Comparison of ENCODE assay signal across 24 cellular contexts in the genomic region with DNA sequence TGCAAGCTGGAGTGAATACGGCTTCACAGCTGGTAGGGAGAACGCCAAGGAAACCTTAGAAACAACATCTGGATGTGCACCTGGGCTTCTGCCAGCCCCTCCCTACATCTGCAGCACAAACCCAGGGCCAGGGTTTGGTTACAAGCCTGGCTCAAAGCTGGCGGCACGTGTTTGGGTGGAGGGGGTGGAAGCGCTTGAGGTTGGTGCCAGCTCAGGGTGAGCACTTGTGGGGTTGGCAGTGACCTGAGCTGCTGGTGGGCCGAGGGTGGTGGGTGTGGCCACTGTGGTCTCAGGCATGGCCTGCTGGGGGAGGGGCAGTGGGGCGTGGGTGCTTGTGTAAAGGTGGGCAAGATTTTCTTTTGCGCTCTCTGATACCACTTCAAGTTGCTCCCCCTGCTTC. TPM values are rescaled to one million over a fixed set of nuclear protein-coding genes. Genes with fewer than 3 reads are reported as not detected.
A peak's percentile ranks its signal among the peaks of the same experiment; 100 is the strongest.
DNase-seq lines count a peak whose midpoint lies in the region; ATAC-seq and TF ChIP-seq lines count a peak whose summit lies in the region.
"Had no signal": no experiment of that assay in that cellular context is flagged by ENCODE, and none has a peak within 500 bp of the region (broad histone marks: within the 10 kb centered on the region; RNA-seq: fewer than 3 reads in every experiment).

No MANE protein-coding gene starts in this region.

- H3K14ac ChIP-seq in IMR-90 (replicated peaks; ENCODE audit: low read depth, low read length) (no peak overlapping the region), neuronal stem cell (ENCODE audit: low read length) (peak overlapping the region; percentile 38)

- H2BK5ac ChIP-seq in IMR-90 (ENCODE audit: low read depth, low read length, poor library complexity, severe bottlenecking) (no peak overlapping the region), neuronal stem cell (ENCODE audit: low read length) (no peak overlapping the region)

- dilution Hi-C loops in IMR-90 (cut with HindIII; ENCODE audit: low sequenced_read_pairs, unreplicated experiment) = no loop called here

- H3K9me1 ChIP-seq in IMR-90 (ENCODE audit: insufficient read depth, low read length) = peaks cover 5% of the 10 kb centered on the region

- no peak overlapping the region for H2BK15ac ChIP-seq in IMR-90 (ENCODE audit: low read depth, low read length)
- no peak overlapping the region for H2BK15ac ChIP-seq in neuronal stem cell (ENCODE audit: low read length)

- no peak overlapping the region for H2BK120ac ChIP-seq in IMR-90 (ENCODE audit: low read depth, low read length)
- H2BK120ac ChIP-seq in neuronal stem cell (ENCODE audit: low read depth, low read length) = no peak overlapping the region

- no peak overlapping the region for H2BK20ac ChIP-seq in IMR-90 (ENCODE audit: low read depth, low read length)

- H3K56ac ChIP-seq in IMR-90 (ENCODE audit: extremely low read depth, insufficient read depth, low read length) = no peak overlapping the region

- peak overlapping the region; percentile 61 for H2AK9ac ChIP-seq in IMR-90 (replicated peaks; ENCODE audit: low read depth, low read length, poor library complexity)

- H3K9ac ChIP-seq in IMR-90 (ENCODE audit: low read depth, low read length) = no peak overlapping the region
- no peak overlapping the region for H3K9ac ChIP-seq in neuronal stem cell (ENCODE audit: low read depth, low read length, poor library complexity)
- no peak overlapping the region for H3K9ac ChIP-seq in PC-3 (ENCODE audit: low read length)

- H4K20me1 ChIP-seq in IMR-90 (ENCODE audit: insufficient read depth, low read length) (peaks cover 30% of the 10 kb centered on the region), PC-3 (ENCODE audit: low read length) (no peaks in the 10 kb centered on the region)

- no peaks in the 10 kb centered on the region; the same call in 1 of the 2 replicates for H3K27me3 ChIP-seq in IMR-90 (ENCODE audit: control insufficient read depth, insufficient read depth, low read length)
- no peaks in the 10 kb centered on the region for H3K27me3 ChIP-seq in neuronal stem cell (ENCODE audit: control insufficient read depth in 3 of 3, insufficient read depth in 3 of 3, low read depth in 1 of 3, low read length in 3 of 3)
- no peaks in the 10 kb centered on the region for H3K27me3 ChIP-seq in PC-3 (ENCODE audit: low read length)
- H3K27me3 ChIP-seq: Peyer's patch, testis had no signal

- no peak overlapping the region for H3K4ac ChIP-seq in IMR-90 (ENCODE audit: low read depth, low read length)
- H3K4ac ChIP-seq in neuronal stem cell (ENCODE audit: low read length) = no peak overlapping the region

- no peak overlapping the region for H2BK12ac ChIP-seq in neuronal stem cell (ENCODE audit: low read length)

- no peaks in the 10 kb centered on the region for H3K27me3 Mint-ChIP-seq in T-cell
- no peaks in the 10 kb centered on the region for H3K27me3 Mint-ChIP-seq in MCF 10A (ENCODE audit: insufficient read depth, unreplicated experiment)
- H3K27me3 Mint-ChIP-seq: activated CD4-positive, alpha-beta T cell treated with anti-CD3 and anti-CD28 coated beads, Interleukin-2, amount 10 ng/mL, durations not matched to agents 24 days and 14 days had no signal

- BruUV-seq in IMR-90 (replicated peaks; lab: Mats Ljungman, UMichigan) (no TSS peak), PC-3 (replicated peaks; lab: Mats Ljungman, UMichigan) (no TSS peak), MCF 10A (replicated peaks; lab: Mats Ljungman, UMichigan) (no TSS peak)

- POLR2A ChIA-PET in IMR-90 (lab: Charles Lee; ENCODE audit: unreplicated experiment) (no interaction called here), T-cell (lab: Charles Lee) (no interaction called here), PC-3 (lab: Charles Lee; ENCODE audit: unreplicated experiment) (no interaction called here), MCF 10A (lab: Yijun Ruan, JAX) (interaction anchor here (1.0 to 1.1 kb wide), 2 partner anchors 12 to 15 kb away, joined by 5 read pairs; a partner anchor contains a TSS)

- no peaks in the 10 kb centered on the region for H3F3A ChIP-seq in PC-3 (ENCODE audit: low read length, unreplicated experiment)

- ATAC-seq in IMR-90 (ENCODE audit: low read depth) (no peak), T-cell (replicated peaks in 1 of 4) (no peak), GM21737 (IDR thresholded peaks at IDR 0.05; ENCODE audit: unreplicated experiment) (no peak), PC-3 (no peak)
- ATAC-seq: activated T-cell treated with anti-CD3 and anti-CD28 coated beads, Interleukin-2, amount 50 U/mL, for 72 hours had no signal

- peaks cover 4 to 40% of the 10 kb centered on the region in 2 experiments; a peak in 2 of 4 replicates for H3K79me1 ChIP-seq in IMR-90 (ENCODE audit: low read depth in 1 of 2, low read length in 2 of 2)
- H3K79me1 ChIP-seq in neuronal stem cell (ENCODE audit: low read depth, low read length) = peaks cover 1% of the 10 kb centered on the region

- TF ChIP-seq CTCF in IMR-90 (conservative IDR thresholded peaks at IDR 0.05; ENCODE audit: low read depth, low read length) (no peak), PC-3 (conservative IDR thresholded peaks at IDR 0.05; ENCODE audit: low read depth, low read length) (no peak), MCF 10A (IDR thresholded peaks at IDR 0.05; ENCODE audit: unreplicated experiment) (no peak)

- H3K4me3 ChIP-seq in IMR-90 (ENCODE audit: insufficient read depth, low read depth, low read length) (no peak overlapping the region), neuronal stem cell (ENCODE audit: low read length in 2 of 2) (no peak overlapping the region), PC-3 (ENCODE audit: low read length) (no peak overlapping the region)
- H3K4me3 ChIP-seq: Peyer's patch, SK-N-MC, testis had no signal

- no peaks in the 10 kb centered on the region for H3K9me3 ChIP-seq in IMR-90 (ENCODE audit: control insufficient read depth, insufficient read depth, low read length)
- H3K9me3 ChIP-seq in neuronal stem cell (replicated peaks in 1 of 2; ENCODE audit: control insufficient read depth in 2 of 2, insufficient read depth in 1 of 2, low read depth in 1 of 2, low read length in 2 of 2) = no peaks in the 10 kb centered on the region
- no peaks in the 10 kb centered on the region for H3K9me3 ChIP-seq in PC-3 (ENCODE audit: low read length)
- H3K9me3 ChIP-seq: Peyer's patch, testis had no signal

- no peak overlapping the region for H3K4me2 ChIP-seq in IMR-90 (ENCODE audit: low read depth, low read length)
- H3K4me2 ChIP-seq in neuronal stem cell (ENCODE audit: insufficient read depth, low read length, poor library complexity, severe bottlenecking) = no peak overlapping the region
- no peak overlapping the region for H3K4me2 ChIP-seq in PC-3 (ENCODE audit: low read length)

- H4K91ac ChIP-seq in IMR-90 (ENCODE audit: insufficient read depth, low read depth, low read length) = no peak overlapping the region
- no peak overlapping the region for H4K91ac ChIP-seq in neuronal stem cell (ENCODE audit: low read depth, low read length, poor library complexity)

- H3K9me2 ChIP-seq in PC-3 (replicated peaks; ENCODE audit: low read length) = no peaks in the 10 kb centered on the region

- no peak overlapping the region for H3K18ac ChIP-seq in IMR-90 (ENCODE audit: low read depth, low read length)
- H3K18ac ChIP-seq in neuronal stem cell (ENCODE audit: low read length) = no peak overlapping the region

- H4K5ac ChIP-seq in IMR-90 (ENCODE audit: low read depth, low read length) = no peak overlapping the region

- intact Hi-C loops in IMR-90 (cut with micrococcal nuclease) = no loop called here
- intact Hi-C loops in PC-3 (cut with micrococcal nuclease) = no loop called here
- intact Hi-C loops in MCF 10A (cut with micrococcal nuclease) = no loop called here

- peaks cover 69 to 83% (median 75%) of the 10 kb centered on the region in 3 donors for H3K4me1 Mint-ChIP-seq in T-cell
- peaks cover 5% of the 10 kb centered on the region for H3K4me1 Mint-ChIP-seq in MCF 10A (ENCODE audit: insufficient read depth, unreplicated experiment)

- H2AFZ ChIP-seq in IMR-90 (replicated peaks; ENCODE audit: low read length, poor library complexity) (no peak overlapping the region), neuronal stem cell (ENCODE audit: low read length) (no peak overlapping the region), PC-3 (ENCODE audit: low read length) (no peak overlapping the region)

- H4K8ac ChIP-seq in IMR-90 (ENCODE audit: low read depth in 2 of 2, low read length in 2 of 2) = no peak overlapping the region
- no peak overlapping the region for H4K8ac ChIP-seq in neuronal stem cell (ENCODE audit: low read depth, low read length)

- peaks cover 4% of the 10 kb centered on the region; the same call in 1 of the 2 replicates for H3K4me1 ChIP-seq in IMR-90 (ENCODE audit: control insufficient read depth, insufficient read depth, low read length)
- no peaks in the 10 kb centered on the region for H3K4me1 ChIP-seq in neuronal stem cell (ENCODE audit: control insufficient read depth in 2 of 2, insufficient read depth in 1 of 2, low read depth in 1 of 2, low read length in 2 of 2)
- H3K4me1 ChIP-seq in PC-3 (ENCODE audit: insufficient read depth, low read length) = peaks cover 4% of the 10 kb centered on the region; the same call in 1 of the 2 replicates
- H3K4me1 ChIP-seq: testis had no signal

- H3K4me3 Mint-ChIP-seq in T-cell = peak overlapping the region in 1 of 3 donors; percentile 27
- H3K4me3 Mint-ChIP-seq in MCF 10A (ENCODE audit: unreplicated experiment) = no peak overlapping the region
- H3K4me3 Mint-ChIP-seq: activated CD4-positive, alpha-beta T cell treated with anti-CD3 and anti-CD28 coated beads, Interleukin-2, amount 10 ng/mL, durations not matched to agents 24 days and 14 days; activated T-cell treated with anti-CD3 and anti-CD28 coated beads, Interleukin-2, amount 50 U/mL, for 72 hours; nephron progenitor cell had no signal

- no peak overlapping the region for H3K23ac ChIP-seq in IMR-90 (ENCODE audit: low read depth, low read length)
- H3K23ac ChIP-seq in neuronal stem cell (ENCODE audit: low read depth, low read length, poor library complexity) = no peak overlapping the region

- no peak for TF ChIP-seq RAD21 in IMR-90 (IDR thresholded peaks at IDR 0.05; ENCODE audit: low read length)

- CTCF ChIA-PET in IMR-90 (lab: Yijun Ruan, JAX) (no interaction called here), T-cell (lab: Charles Lee) (interaction anchor here (1.1 to 1.2 kb wide), 2 partner anchors 15 to 17 kb away, joined by 3 to 5 read pairs; no protein-coding TSS in a partner anchor), PC-3 (lab: Charles Lee) (no interaction called here), MCF 10A (lab: Yijun Ruan, JAX) (interaction anchor here (0.6 to 1.4 kb wide), 4 partner anchors 9 to 79 kb away, joined by 3 to 5 read pairs (median 4); no protein-coding TSS in a partner anchor)

- H2AK5ac ChIP-seq in IMR-90 (ENCODE audit: low read depth, low read length) = no peak overlapping the region
- H2AK5ac ChIP-seq in neuronal stem cell (ENCODE audit: low read depth, low read length) = no peak overlapping the region

- H3K27ac ChIP-seq in IMR-90 (ENCODE audit: insufficient read depth, low read length) (no peak overlapping the region), neuronal stem cell (replicated peaks; ENCODE audit: low read length) (no peak overlapping the region), PC-3 (ENCODE audit: low read length) (no peak overlapping the region)
- H3K27ac ChIP-seq: testis had no signal

- peak overlapping the region; percentile 77 to 83 for H3K27ac Mint-ChIP-seq in T-cell
- no peak overlapping the region for H3K27ac Mint-ChIP-seq in MCF 10A (ENCODE audit: low read depth, unreplicated experiment)
- H3K27ac Mint-ChIP-seq: activated CD4-positive, alpha-beta T cell treated with anti-CD3 and anti-CD28 coated beads, Interleukin-2, amount 10 ng/mL, durations not matched to agents 24 days and 14 days; activated T-cell treated with anti-CD3 and anti-CD28 coated beads, Interleukin-2, amount 50 U/mL, for 72 hours; nephron progenitor cell had no signal

- H3K36me3 ChIP-seq in IMR-90 (ENCODE audit: control insufficient read depth, insufficient read depth, low read length) (no peaks in the 10 kb centered on the region), neuronal stem cell (replicated peaks in 1 of 2; ENCODE audit: control insufficient read depth in 2 of 2, insufficient read depth in 2 of 2, low read length in 2 of 2) (no peaks in the 10 kb centered on the region), PC-3 (ENCODE audit: low read depth, low read length) (no peaks in the 10 kb centered on the region)
- H3K36me3 ChIP-seq: Peyer's patch had no signal

- DNase-seq in DMS79 treated with DMSO at 0.1 percent for 48 hours (lab: John Stamatoyannopoulos, UW) (peak; percentile 50), DMS79 (lab: John Stamatoyannopoulos, UW) (no peak), IMR-90 (no peak), T-cell (no peak), neuronal stem cell (ENCODE audit: low spot score) (no peak), PC-3 (no peak), MCF 10A (ENCODE audit: unreplicated experiment) (no peak)
- DNase-seq: activated CD4-positive, alpha-beta T cell treated with anti-CD3 and anti-CD28 coated beads, Interleukin-2, amount 10 ng/mL, durations not matched to agents 24 days and 14 days; activated T-cell treated with anti-CD3 and anti-CD28 coated beads, Interleukin-2, amount 50 U/mL, for 72 hours; foreskin fibroblast; H7; hypothalamus; kidney; mesenchymal stem cell; NCI-H1048; NCI-H2081 treated with DMSO at 0.1 percent for 48 hours; NCI-H774; nephron progenitor cell; Peyer's patch; small intestine; stimulated activated CD4-positive, alpha-beta T cell treated with anti-CD3 and anti-CD28 coated beads, Interleukin-4, amount 100 ng/mL, for 24 hours; testis had no signal

- H3K79me2 ChIP-seq in PC-3 (ENCODE audit: low read length) = peaks cover 16% of the 10 kb centered on the region

- H3K9me3 Mint-ChIP-seq in T-cell (no peaks in the 10 kb centered on the region), MCF 10A (ENCODE audit: unreplicated experiment) (no peaks in the 10 kb centered on the region)
- H3K9me3 Mint-ChIP-seq: activated CD4-positive, alpha-beta T cell treated with anti-CD3 and anti-CD28 coated beads, Interleukin-2, amount 10 ng/mL, durations not matched to agents 24 days and 14 days; activated T-cell treated with anti-CD3 and anti-CD28 coated beads, Interleukin-2, amount 50 U/mL, for 72 hours had no signal

- in situ Hi-C loops in IMR-90 (cut with MboI; ENCODE audit: low sequenced_read_pairs) = no loop called here

- no peaks in the 10 kb centered on the region for H3K36me3 Mint-ChIP-seq in T-cell
- peaks cover 7% of the 10 kb centered on the region for H3K36me3 Mint-ChIP-seq in MCF 10A (ENCODE audit: insufficient read depth, unreplicated experiment)

- 83% methylated on average over 2 of the region's 8 CpGs; no CpG with 5 or more reads in 1 of the 2 experiments for WGBS in IMR-90 (ENCODE audit: extremely low coverage in 2 of 2, insufficient read length in 1 of 2), 2 experiments
- no CpG with 5 or more reads among the region's 8 CpGs for WGBS in neuronal stem cell (ENCODE audit: extremely low coverage in 2 of 2, insufficient read length in 2 of 2, insufficient replicate concordance in 1 of 2), 2 donors

- no peak for TF ChIP-seq POLR2A in IMR-90 (IDR thresholded peaks at IDR 0.05; ENCODE audit: low read depth, low read length)

RNA-seq across cellular contexts. Expression of a gene that starts 15.6 kb away (rescaled TPM):
- total RNA-seq in IMR-90 (2012; rRNA removed) (10.8 and 10.9 TPM in 2 replicates), T-cell (10 to 100 TPM; 30.0 to 35.6 (median 30.6) TPM), PC-3 (2014; rRNA removed) (23.4 and 23.8 TPM in 2 replicates), MCF 10A (2022) (19.5 and 23.6 TPM in 2 replicates)
- polyA plus RNA-seq in IMR-90 (2012; rRNA removed) = 18.4 and 19.0 TPM in 2 replicates
- polyA plus RNA-seq in IMR-90 (2012; cell fraction: cytosol; rRNA removed) = 12.6 and 15.1 TPM in 2 replicates
- polyA plus RNA-seq in IMR-90 (2012; cell fraction: nucleus; rRNA removed; ENCODE audit: low replicate concordance) = 17.4 and 18.6 TPM in 2 replicates
- polyA plus RNA-seq in neuronal stem cell (2013, experiment 1 of 2) = 0.06 TPM
- 0.08 TPM for polyA plus RNA-seq in neuronal stem cell (2013, experiment 2 of 2)

Comparison
In these comparisons a context has a peak if more than half of its experiments do, and no peak if none do; other contexts are left out.
1. CTCF ChIA-PET loops: an anchor here in T-cell (1.1 to 1.2 kb wide) and MCF 10A (0.6 to 1.4 kb wide); none called in IMR-90 and PC-3.